ENCODE assay signal across 25 cellular contexts in the genomic region with DNA sequence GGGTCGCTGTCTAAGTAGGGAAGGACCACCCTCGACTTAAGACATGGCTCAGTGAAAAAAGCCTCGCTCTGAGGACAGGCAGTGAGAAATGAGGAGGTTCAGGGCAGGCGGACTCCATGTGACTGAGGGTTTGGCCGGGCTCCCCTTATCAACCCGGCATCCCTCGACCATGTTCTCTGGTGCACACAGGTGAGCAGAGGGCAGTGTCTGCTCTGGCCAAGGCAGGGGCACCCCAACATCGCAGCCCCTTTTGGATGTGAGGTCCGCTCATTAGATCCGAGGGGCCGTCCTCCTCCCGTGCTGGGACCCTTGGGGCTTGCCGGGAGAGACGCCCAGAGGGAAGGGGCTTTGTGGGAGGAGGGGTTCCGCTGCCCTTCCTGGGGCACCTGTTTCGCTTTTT.
"Had no signal": no experiment of that assay in that cellular context is flagged by ENCODE, and none has a peak within 500 bp of the region (broad histone marks: within the 10 kb centered on the region; RNA-seq: fewer than 3 reads in every experiment).

No MANE protein-coding gene starts in this region.

- H3K4me3 ChIP-seq: colonic mucosa, gastrocnemius medialis, hepatocyte, left lung, lung, prostate gland, right atrium auricular region, smooth muscle cell, suprapubic skin, transverse colon, vagina had no signal

- H3K9me3 ChIP-seq: colonic mucosa, gastrocnemius medialis, prostate gland, suprapubic skin, transverse colon, vagina had no signal

- H3K4me1 Mint-ChIP-seq: endodermal cell; memory B cell; natural killer cell; stimulated activated naive B cell treated with anti-CD40 and anti-IgM and Interleukin-4, amounts not matched to agents 10 μg/mL and 1 μg/mL and 100 μg/mL, for 72 hours had no signal

- H3K36me3 ChIP-seq: colonic mucosa, gastrocnemius medialis, left lung, prostate gland, right atrium auricular region, suprapubic skin, transverse colon, vagina had no signal

- H3K9me3 Mint-ChIP-seq: natural killer cell had no signal

- H3K4me3 Mint-ChIP-seq: dendritic cell treated with granulocyte-macrophage colony-stimulating factor and Interleukin-4, amounts not matched to agents 40 ng/mL and 50 ng/mL, for 4 days; endodermal cell; memory B cell; natural killer cell; stimulated activated naive B cell treated with anti-CD40 and anti-IgM and Interleukin-4, amounts not matched to agents 10 μg/mL and 1 μg/mL and 100 μg/mL, for 72 hours; stimulated activated naive CD8-positive, alpha-beta T cell treated with anti-CD3 and anti-CD28 coated beads, Interleukin-15, Interleukin-2, amounts not matched to agents 100 ng/mL and 50 ng/mL, for 24 hours had no signal

- H3K27ac Mint-ChIP-seq: dendritic cell treated with granulocyte-macrophage colony-stimulating factor and Interleukin-4, amounts not matched to agents 40 ng/mL and 50 ng/mL, for 4 days; endodermal cell; memory B cell; natural killer cell; stimulated activated naive B cell treated with anti-CD40 and anti-IgM and Interleukin-4, amounts not matched to agents 10 μg/mL and 1 μg/mL and 100 μg/mL, for 72 hours; stimulated activated naive CD8-positive, alpha-beta T cell treated with anti-CD3 and anti-CD28 coated beads, Interleukin-15, Interleukin-2, amounts not matched to agents 100 ng/mL and 50 ng/mL, for 24 hours had no signal

- H3K4me1 ChIP-seq: colonic mucosa, gastrocnemius medialis, left lung, parathyroid adenoma, prostate gland, right atrium auricular region, suprapubic skin, transverse colon, vagina had no signal

- H3K27me3 Mint-ChIP-seq: memory B cell; stimulated activated naive B cell treated with anti-CD40 and anti-IgM and Interleukin-4, amounts not matched to agents 10 μg/mL and 1 μg/mL and 100 μg/mL, for 72 hours; stimulated activated naive CD8-positive, alpha-beta T cell treated with anti-CD3 and anti-CD28 coated beads, Interleukin-15, Interleukin-2, amounts not matched to agents 100 ng/mL and 50 ng/mL, for 24 hours had no signal

- ATAC-seq: esophagus mucosa; gastrocnemius medialis; left cardiac atrium; left lung; natural killer cell; sciatic nerve; stimulated activated naive B cell treated with anti-CD40 and anti-IgM and Interleukin-4, amounts not matched to agents 10 μg/mL and 1 μg/mL and 100 μg/mL, for 72 hours had no signal

- DNase-seq: colonic mucosa; effector CD8-positive, alpha-beta T cell; endodermal cell; gastrocnemius medialis; head of caudate nucleus; left cardiac atrium; natural killer cell; stimulated activated CD4-positive, alpha-beta T cell treated with anti-CD3 and anti-CD28 coated beads, Interleukin-2, amount 100 ng/mL, for 48 hours; stimulated activated naive B cell treated with anti-CD40 and anti-IgM and Interleukin-4, amounts not matched to agents 10 μg/mL and 1 μg/mL and 100 μg/mL, for 72 hours; transverse colon had no signal

- H3K27ac ChIP-seq: colonic mucosa, epithelial cell of prostate, gastrocnemius medialis, hepatocyte, left lung, parathyroid adenoma, prostate gland, right atrium auricular region, suprapubic skin, transverse colon, vagina had no signal

- H3K9ac ChIP-seq: parathyroid adenoma had no signal
